20 cellular contexts compared by ENCODE assay signal in the genomic region with DNA sequence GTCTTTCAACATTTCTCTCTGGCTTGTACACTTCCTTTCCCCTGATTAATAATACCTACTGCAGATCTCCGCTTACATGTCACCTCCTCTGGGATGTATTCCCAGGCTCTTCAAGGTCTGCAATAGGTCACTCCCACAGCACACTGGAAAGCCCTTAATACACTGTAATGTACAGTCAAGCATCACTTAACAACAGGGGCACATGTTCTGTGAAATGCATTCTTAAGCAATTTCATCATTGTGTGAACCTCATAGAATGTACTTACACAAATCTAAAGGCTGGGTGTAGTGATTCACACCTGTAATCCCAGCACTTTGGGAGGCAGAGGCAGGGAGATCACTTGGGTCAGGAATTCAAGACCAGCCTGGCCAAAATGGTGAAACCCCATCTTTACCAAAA. TPM values are rescaled to one million over a fixed set of nuclear protein-coding genes. Genes with fewer than 3 reads are reported as not detected.
DNase-seq lines count a peak whose midpoint lies in the region; FAIRE-seq and TF ChIP-seq lines count a peak whose summit lies in the region.
"Had no signal": no experiment of that assay in that cellular context is flagged by ENCODE, and none has a peak within 500 bp of the region (broad histone marks: within the 10 kb centered on the region; RNA-seq: fewer than 3 reads in every experiment).

No MANE protein-coding gene starts in this region.

- H3K36me3 Mint-ChIP-seq in progenitor cell of endocrine pancreas (ENCODE audit: insufficient read depth), result peaks cover 12% of the 10 kb centered on the region

- H3K4me3 Mint-ChIP-seq in progenitor cell of endocrine pancreas (ENCODE audit: low read depth), result no peak overlapping the region
- H3K4me3 Mint-ChIP-seq: activated B cell treated with CpG ODN at 0.5 μM for 24 hours; natural killer cell treated with Interleukin-12 subunit alpha and Interleukin-12 subunit beta and Interleukin-15 and Interleukin-18, amount 100 ng/mL, for 72 hours; T-cell had no signal

- no peak overlapping the region for H3K4me3 ChIP-seq in fibroblast of pulmonary artery (replicated peaks; ENCODE audit: low read depth, low read length)
- H3K4me3 ChIP-seq: BLaER1, right atrium auricular region, suprapubic skin had no signal

- H3K9me3 Mint-ChIP-seq in progenitor cell of endocrine pancreas (ENCODE audit: low read depth), result no peaks in the 10 kb centered on the region
- H3K9me3 Mint-ChIP-seq: activated B cell treated with CpG ODN at 0.5 μM for 24 hours; brain; natural killer cell treated with Interleukin-12 subunit alpha and Interleukin-12 subunit beta and Interleukin-15 and Interleukin-18, amount 100 ng/mL, for 72 hours; T-cell had no signal

- H3K27ac Mint-ChIP-seq in progenitor cell of endocrine pancreas, result peak overlapping the region; percentile 53
- H3K27ac Mint-ChIP-seq: activated B cell treated with CpG ODN at 0.5 μM for 24 hours; natural killer cell treated with Interleukin-12 subunit alpha and Interleukin-12 subunit beta and Interleukin-15 and Interleukin-18, amount 100 ng/mL, for 72 hours; T-cell had no signal

- H3K27me3 Mint-ChIP-seq in progenitor cell of endocrine pancreas, result no peaks in the 10 kb centered on the region
- H3K27me3 Mint-ChIP-seq: activated B cell treated with CpG ODN at 0.5 μM for 24 hours; natural killer cell treated with Interleukin-12 subunit alpha and Interleukin-12 subunit beta and Interleukin-15 and Interleukin-18, amount 100 ng/mL, for 72 hours; T-cell had no signal

- DNase-seq in ELR (ENCODE audit: low read depth) (peak; percentile 46), RCC 7860 (ENCODE audit: low spot score) (peak; percentile 81), fibroblast of pulmonary artery (ENCODE audit: low read depth) (peak; percentile 24), progenitor cell of endocrine pancreas (ENCODE audit: low spot score, unreplicated experiment) (no peak), GM10266 (ENCODE audit: extremely low spot score) (no peak), DMS153 (lab: John Stamatoyannopoulos, UW) (no peak), cerebellar cortex (ENCODE audit: low spot score) (no peak)
- DNase-seq: activated B cell treated with CpG ODN at 0.5 μM for 24 hours; effector memory CD4-positive, alpha-beta T cell; foreskin melanocyte; MM.1S; NCI-H2081; NCI-H748 treated with DMSO at 0.1 percent for 48 hours; T-cell had no signal

- peaks cover 7% of the 10 kb centered on the region for H3K4me1 Mint-ChIP-seq in progenitor cell of endocrine pancreas (ENCODE audit: low read depth)

- TF ChIP-seq CTCF in fibroblast of pulmonary artery (IDR thresholded peaks at IDR 0.05; ENCODE audit: low read length, missing control alignments), result no peak
- no peak for TF ChIP-seq CTCF in progenitor cell of endocrine pancreas (IDR thresholded peaks at IDR 0.05; ENCODE audit: unreplicated experiment)
- TF ChIP-seq CTCF in GM10266 (IDR thresholded peaks at IDR 0.05; ENCODE audit: control insufficient read depth, insufficient read depth, low read depth, missing control alignments), result no peak

- FAIRE-seq in RCC 7860 (lab: Jason Lieb, UNC), result peak; percentile 44
- FAIRE-seq: H54 had no signal

RNA-seq across cellular contexts. Expression of a gene that starts 1.9 kb away (rescaled TPM):
- total RNA-seq in progenitor cell of endocrine pancreas, result 45.4 and 46.6 TPM in 2 replicates

RNA-seq across cellular contexts. Expression of a gene that starts 2.0 kb away (rescaled TPM):
- 11.6 and 13.0 TPM in 2 replicates for total RNA-seq in progenitor cell of endocrine pancreas

RNA-seq across cellular contexts. Expression of a gene that starts 52.4 kb away (rescaled TPM):
- total RNA-seq in progenitor cell of endocrine pancreas, result 0.75 and 0.89 TPM in 2 replicates

Comparison
In these comparisons a context has a peak if more than half of its experiments do, and no peak if none do; other contexts are left out.
1. DNase-seq: peak in ELR (single experiment), RCC 7860 (single experiment) and fibroblast of pulmonary artery (single experiment); none in progenitor cell of endocrine pancreas (single experiment), GM10266 (single experiment), DMS153 (single experiment) and cerebellar cortex (single experiment).